ENCODE assay signal across 1 cellular context in the genomic region with DNA sequence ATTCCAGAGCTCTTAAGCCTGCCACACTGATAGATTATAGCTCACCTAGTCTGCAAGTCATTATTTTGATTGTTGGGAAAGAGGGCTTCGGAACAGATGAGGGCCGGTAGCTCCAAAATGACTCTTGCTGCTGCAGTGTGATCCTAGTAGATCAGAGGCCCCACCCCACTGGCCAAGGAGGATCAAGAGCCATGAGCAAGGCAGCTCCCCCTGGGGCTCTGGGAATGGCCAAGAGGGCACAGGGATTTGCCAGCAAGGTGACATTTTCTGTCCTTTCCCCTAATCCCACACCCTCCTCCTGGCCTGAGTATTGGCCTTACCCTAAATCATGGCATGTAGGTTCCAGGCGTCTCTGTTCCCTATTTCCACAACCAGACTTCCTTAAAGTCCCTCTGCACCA.
TF ChIP-seq lines count a peak whose summit lies in the region.

No MANE protein-coding gene starts in this region.

TF ChIP-seq in WTC11, 78 proteins besides CTCF, POLR2A, EP300 and RAD21 (continued from another document):
- TF ChIP-seq MXD4 (CRISPR knock-in tag; IDR thresholded peaks at IDR 0.05; ENCODE audit: borderline replicate concordance): no peak
- TF ChIP-seq, protein P1, sequence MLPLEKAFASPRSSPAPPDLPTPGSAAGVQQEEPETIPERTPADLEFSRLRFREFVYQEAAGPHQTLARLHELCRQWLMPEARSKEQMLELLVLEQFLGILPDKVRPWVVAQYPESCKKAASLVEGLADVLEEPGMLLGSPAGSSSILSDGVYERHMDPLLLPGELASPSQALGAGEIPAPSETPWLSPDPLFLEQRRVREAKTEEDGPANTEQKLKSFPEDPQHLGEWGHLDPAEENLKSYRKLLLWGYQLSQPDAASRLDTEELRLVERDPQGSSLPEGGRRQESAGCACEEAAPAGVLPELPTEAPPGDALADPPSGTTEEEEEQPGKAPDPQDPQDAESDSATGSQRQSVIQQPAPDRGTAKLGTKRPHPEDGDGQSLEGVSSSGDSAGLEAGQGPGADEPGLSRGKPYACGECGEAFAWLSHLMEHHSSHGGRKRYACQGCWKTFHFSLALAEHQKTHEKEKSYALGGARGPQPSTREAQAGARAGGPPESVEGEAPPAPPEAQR (CRISPR knock-in tag; IDR thresholded peaks at IDR 0.05): no peak
- TF ChIP-seq ZNF219 (CRISPR knock-in tag; IDR thresholded peaks at IDR 0.05; ENCODE audit: borderline replicate concordance): no peak
- TF ChIP-seq MAX (CRISPR knock-in tag; IDR thresholded peaks at IDR 0.05): no peak
- TF ChIP-seq CREM (CRISPR knock-in tag; IDR thresholded peaks at IDR 0.05): no peak
- TF ChIP-seq FOXP1 (CRISPR knock-in tag; IDR thresholded peaks at IDR 0.05; ENCODE audit: borderline replicate concordance): no peak
- no peak for TF ChIP-seq ZNF532 (CRISPR knock-in tag; IDR thresholded peaks at IDR 0.05; ENCODE audit: borderline replicate concordance)
- no peak for TF ChIP-seq FOXK1 (CRISPR knock-in tag; IDR thresholded peaks at IDR 0.05)
